14 cellular contexts compared by ENCODE assay signal in the genomic region with DNA sequence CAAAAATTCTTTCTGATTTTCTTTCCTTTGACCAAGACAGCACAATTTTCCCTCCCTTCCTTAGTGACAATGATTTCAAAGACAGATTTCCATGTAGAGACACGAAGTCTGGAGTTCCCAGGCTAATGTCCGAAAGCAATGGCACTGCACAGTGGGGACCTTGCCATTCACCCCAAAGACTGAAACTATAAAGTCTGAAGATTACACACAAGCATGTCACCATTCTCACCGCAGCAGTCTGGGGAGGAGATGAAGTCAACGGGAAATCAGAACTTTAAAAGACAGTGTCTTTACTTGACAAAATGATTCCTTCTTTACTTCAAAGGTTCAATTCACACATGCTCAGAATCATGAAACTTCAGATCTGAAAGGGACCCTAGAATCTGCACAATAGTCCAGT. TPM values are rescaled to one million over a fixed set of nuclear protein-coding genes. Genes with fewer than 3 reads are reported as not detected.
A peak's percentile ranks its signal among the peaks of the same experiment; 100 is the strongest.
DNase-seq lines count a peak whose midpoint lies in the region; ATAC-seq and TF ChIP-seq lines count a peak whose summit lies in the region.
"Had no signal": no experiment of that assay in that cellular context is flagged by ENCODE, and none has a peak within 500 bp of the region (broad histone marks: within the 10 kb centered on the region; RNA-seq: fewer than 3 reads in every experiment).

No MANE protein-coding gene starts in this region.

- TF ChIP-seq CTCF in GM10248 (IDR thresholded peaks at IDR 0.05; ENCODE audit: control extremely low read depth, extremely low read depth, low read depth, missing control alignments) (no peak), osteocyte (IDR thresholded peaks at IDR 0.05) (no peak), mucosa of descending colon (IDR thresholded peaks at IDR 0.05) (no peak)

- H3K4me1 ChIP-seq in mucosa of descending colon (ENCODE audit: low read depth) = peaks cover 31% of the 10 kb centered on the region

- no peaks in the 10 kb centered on the region for H3K36me3 ChIP-seq in mucosa of descending colon (ENCODE audit: low read depth)
- H3K36me3 ChIP-seq: HAP-1, pancreas had no signal

- CTCF ChIA-PET in GM10248 (lab: Yijun Ruan, JAX) = interaction anchor here (1.0 kb wide), 1 partner anchor 30 kb away, joined by 3 read pairs; no protein-coding TSS in a partner anchor
- CTCF ChIA-PET in activated CD4-positive, alpha-beta memory T cell treated with anti-CD3 and anti-CD28 coated beads for 36 hours (lab: Charles Lee) = interaction anchor here (0.6 kb wide), 2 partner anchors 12 to 214 kb away, joined by 3 to 5 read pairs; no protein-coding TSS in a partner anchor

- POLR2A ChIA-PET in GM10248 (lab: Yijun Ruan, JAX) = no interaction called here
- POLR2A ChIA-PET in activated CD4-positive, alpha-beta memory T cell treated with anti-CD3 and anti-CD28 coated beads for 36 hours (lab: Charles Lee) = no interaction called here

- no peak overlapping the region for H3K4me3 Mint-ChIP-seq in activated CD4-positive, alpha-beta memory T cell treated with anti-CD3 and anti-CD28 coated beads for 36 hours
- no peak overlapping the region for H3K4me3 Mint-ChIP-seq in osteocyte (ENCODE audit: unreplicated experiment)
- H3K4me3 Mint-ChIP-seq: activated naive CD4-positive, alpha-beta T cell treated with anti-CD3 and anti-CD28 coated beads, Interleukin-2, amount 50 U/mL, for 24 hours had no signal

- no peaks in the 10 kb centered on the region for H3K9me3 Mint-ChIP-seq in activated CD4-positive, alpha-beta memory T cell treated with anti-CD3 and anti-CD28 coated beads for 36 hours
- no peaks in the 10 kb centered on the region for H3K9me3 Mint-ChIP-seq in osteocyte (ENCODE audit: unreplicated experiment)
- H3K9me3 Mint-ChIP-seq: activated naive CD4-positive, alpha-beta T cell treated with anti-CD3 and anti-CD28 coated beads, Interleukin-2, amount 50 U/mL, for 24 hours had no signal

- no peaks in the 10 kb centered on the region for H3K27me3 Mint-ChIP-seq in activated CD4-positive, alpha-beta memory T cell treated with anti-CD3 and anti-CD28 coated beads for 36 hours
- no peaks in the 10 kb centered on the region for H3K27me3 Mint-ChIP-seq in osteocyte (ENCODE audit: unreplicated experiment)
- H3K27me3 Mint-ChIP-seq: activated naive CD4-positive, alpha-beta T cell treated with anti-CD3 and anti-CD28 coated beads, Interleukin-2, amount 50 U/mL, for 24 hours had no signal

- H3K9me3 ChIP-seq in mucosa of descending colon = no peaks in the 10 kb centered on the region
- H3K9me3 ChIP-seq: HAP-1, pancreas, SJCRH30 had no signal

- peak; percentile 41 for DNase-seq in GM10248 (ENCODE audit: extremely low spot score)
- peak; percentile 37 for DNase-seq in activated CD4-positive, alpha-beta memory T cell treated with anti-CD3 and anti-CD28 coated beads for 36 hours
- peak; percentile 21 for DNase-seq in osteocyte (ENCODE audit: extremely low spot score, unreplicated experiment)
- DNase-seq in posterior vena cava (ENCODE audit: low spot score) = no peak
- DNase-seq in mucosa of descending colon = no peak
- no peak for DNase-seq in NCI-H526 treated with DMSO at 0.1 percent for 48 hours (lab: John Stamatoyannopoulos, UW)
- DNase-seq: activated CD4-positive, CD25-positive, alpha-beta regulatory T cell treated with anti-CD3 and anti-CD28 coated beads, Interleukin-2, amount 50 U/mL, for 72 hours; NCI-H524 treated with DMSO at 0.1 percent for 48 hours; pancreas; SJCRH30; stimulated activated naive CD4-positive, alpha-beta T cell treated with Interleukin-2 at 50 U/mL for 16 hours had no signal

- H3K36me3 Mint-ChIP-seq in activated CD4-positive, alpha-beta memory T cell treated with anti-CD3 and anti-CD28 coated beads for 36 hours = no peaks in the 10 kb centered on the region
- no peaks in the 10 kb centered on the region for H3K36me3 Mint-ChIP-seq in osteocyte (ENCODE audit: unreplicated experiment)

- H3K27ac Mint-ChIP-seq in activated CD4-positive, alpha-beta memory T cell treated with anti-CD3 and anti-CD28 coated beads for 36 hours = no peak overlapping the region
- H3K27ac Mint-ChIP-seq in osteocyte (ENCODE audit: unreplicated experiment) = no peak overlapping the region

- peaks cover 55% of the 10 kb centered on the region for H3K4me1 Mint-ChIP-seq in activated CD4-positive, alpha-beta memory T cell treated with anti-CD3 and anti-CD28 coated beads for 36 hours (ENCODE audit: low read depth)
- H3K4me1 Mint-ChIP-seq in osteocyte (ENCODE audit: unreplicated experiment) = peaks cover 56% of the 10 kb centered on the region

- ATAC-seq in GM21526 (IDR thresholded peaks at IDR 0.05; ENCODE audit: low FRiP score, unreplicated experiment) = peak; percentile 61
- ATAC-seq in mucosa of descending colon = no peak
- ATAC-seq: pancreas had no signal

- H3K4me3 ChIP-seq in mucosa of descending colon = no peak overlapping the region
- H3K4me3 ChIP-seq: HAP-1, pancreas, SJCRH30 had no signal

- intact Hi-C loops in activated CD4-positive, alpha-beta memory T cell treated with anti-CD3 and anti-CD28 coated beads for 36 hours (cut with micrococcal nuclease) = no loop called here
- intact Hi-C loops in posterior vena cava (cut with DNase I) = no loop called here
- intact Hi-C loops in mucosa of descending colon (cut with DNase I, micrococcal nuclease) = no loop called here

RNA-seq across cellular contexts. Expression of a gene that starts 8.3 kb away (rescaled TPM):
- 10 to 100 TPM; 20.9 to 21.4 TPM for total RNA-seq in activated CD4-positive, alpha-beta memory T cell treated with anti-CD3 and anti-CD28 coated beads for 36 hours
- 45.4 TPM in 2 replicates for total RNA-seq in osteocyte
- total RNA-seq in posterior vena cava = 10 to 100 TPM; 26.1 to 35.2 TPM
- 10 to 100 TPM; 52.4 to 65.1 (median 60.2) TPM for total RNA-seq in mucosa of descending colon

Comparison
In these comparisons a context has a peak if more than half of its experiments do, and no peak if none do; other contexts are left out.
1. DNase-seq: peak in GM10248 (single experiment), activated CD4-positive, alpha-beta memory T cell treated with anti-CD3 and anti-CD28 coated beads for 36 hours (single experiment) and osteocyte (single experiment); none in posterior vena cava (single experiment), mucosa of descending colon (0 of 3) and NCI-H526 treated with DMSO at 0.1 percent for 48 hours (single experiment).